ENCODE assay signal across 10 cellular contexts in the genomic region with DNA sequence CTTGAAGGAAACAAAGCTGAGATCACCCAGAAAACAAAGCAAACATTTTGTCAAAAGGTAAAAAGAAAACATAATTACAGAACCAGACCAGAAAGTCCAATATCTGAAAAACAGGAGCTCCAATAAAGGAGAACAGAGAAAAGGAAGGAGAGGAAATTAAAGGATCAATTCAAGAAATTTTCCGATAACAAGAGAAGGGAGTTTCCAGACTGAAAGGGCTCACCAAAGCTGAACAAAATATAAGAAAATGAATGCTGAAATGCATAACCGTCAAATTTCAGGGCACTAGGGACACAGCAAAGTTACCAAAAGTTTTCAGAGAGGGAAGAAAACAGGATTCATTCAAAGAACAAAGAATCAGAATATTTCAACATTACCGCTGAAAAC. TPM values are rescaled to one million over a fixed set of nuclear protein-coding genes. Genes with fewer than 3 reads are reported as not detected.
DNase-seq lines count a peak whose midpoint lies in the region; ATAC-seq and TF ChIP-seq lines count a peak whose summit lies in the region.
"Had no signal": no experiment of that assay in that cellular context is flagged by ENCODE, and none has a peak within 500 bp of the region (broad histone marks: within the 10 kb centered on the region; RNA-seq: fewer than 3 reads in every experiment).

No MANE protein-coding gene starts in this region.

- H3K79me2 ChIP-seq in Loucy (ENCODE audit: insufficient read depth, low read length): peaks cover 99% of the 10 kb centered on the region

- H3K9me3 ChIP-seq in Loucy (ENCODE audit: insufficient read depth, low read depth, low read length): no peaks in the 10 kb centered on the region
- H3K9me3 ChIP-seq in gastrocnemius medialis: no peaks in the 10 kb centered on the region

- H3K9ac ChIP-seq in Loucy (ENCODE audit: low read depth, low read length, poor library complexity, severe bottlenecking): peak overlapping the region; percentile 23

- H3K27me3 Mint-ChIP-seq in T-helper 1 cell treated with Interleukin-12 subunit alpha and Interleukin-12 subunit beta and Interleukin-4 antibody, amounts not matched to agents 30 μg/mL and 1 μg/mL, for 36 hours (ENCODE audit: low read depth): no peaks in the 10 kb centered on the region
- no peaks in the 10 kb centered on the region for H3K27me3 Mint-ChIP-seq in central memory CD8-positive, alpha-beta T cell

- peak overlapping the region; percentile 28 for H3K4me2 ChIP-seq in Loucy (ENCODE audit: low read depth, low read length, poor library complexity, severe bottlenecking)

- peak overlapping the region; percentile 80 for H3K4me3 Mint-ChIP-seq in T-helper 1 cell treated with Interleukin-12 subunit alpha and Interleukin-12 subunit beta and Interleukin-4 antibody, amounts not matched to agents 30 μg/mL and 1 μg/mL, for 36 hours
- peak overlapping the region; percentile 69 for H3K4me3 Mint-ChIP-seq in central memory CD8-positive, alpha-beta T cell

- H3F3A ChIP-seq in Loucy (ENCODE audit: low read depth): peaks cover 4% of the 10 kb centered on the region; the same call in 1 of the 2 replicates

- H3K27ac Mint-ChIP-seq in T-helper 1 cell treated with Interleukin-12 subunit alpha and Interleukin-12 subunit beta and Interleukin-4 antibody, amounts not matched to agents 30 μg/mL and 1 μg/mL, for 36 hours: peak overlapping the region; percentile 97
- H3K27ac Mint-ChIP-seq in central memory CD8-positive, alpha-beta T cell (ENCODE audit: low read depth): peak overlapping the region; percentile 89

- H3K9me2 ChIP-seq in Loucy (replicated peaks; ENCODE audit: low read depth, low read length): no peaks in the 10 kb centered on the region

- H3K36me3 ChIP-seq in Loucy (ENCODE audit: insufficient read depth, low read length) (no peaks in the 10 kb centered on the region), gastrocnemius medialis (no peaks in the 10 kb centered on the region)

- no peaks in the 10 kb centered on the region for H3K27me3 ChIP-seq in Loucy (ENCODE audit: insufficient read depth, low read length, poor library complexity, severe bottlenecking)
- no peaks in the 10 kb centered on the region for H3K27me3 ChIP-seq in gastrocnemius medialis

- peaks cover 6% of the 10 kb centered on the region for H3K36me3 Mint-ChIP-seq in T-helper 1 cell treated with Interleukin-12 subunit alpha and Interleukin-12 subunit beta and Interleukin-4 antibody, amounts not matched to agents 30 μg/mL and 1 μg/mL, for 36 hours (ENCODE audit: low read depth)
- peaks cover 13% of the 10 kb centered on the region for H3K36me3 Mint-ChIP-seq in central memory CD8-positive, alpha-beta T cell (ENCODE audit: insufficient read depth)

- ATAC-seq in central memory CD8-positive, alpha-beta T cell (replicated peaks; ENCODE audit: extremely low read depth, poor library complexity, severe bottlenecking): no peak
- ATAC-seq in gastrocnemius medialis (no peak), HG03521 (IDR thresholded peaks at IDR 0.05; ENCODE audit: unreplicated experiment) (no peak), GM21528 (IDR thresholded peaks at IDR 0.05; ENCODE audit: low FRiP score, unreplicated experiment) (no peak), GM19463 (IDR thresholded peaks at IDR 0.05; ENCODE audit: unreplicated experiment) (no peak)

- no peaks in the 10 kb centered on the region for H3K9me3 Mint-ChIP-seq in T-helper 1 cell treated with Interleukin-12 subunit alpha and Interleukin-12 subunit beta and Interleukin-4 antibody, amounts not matched to agents 30 μg/mL and 1 μg/mL, for 36 hours
- H3K9me3 Mint-ChIP-seq in central memory CD8-positive, alpha-beta T cell: no peaks in the 10 kb centered on the region

- H3K4me3 ChIP-seq in Loucy (ENCODE audit: low read length, poor library complexity, severe bottlenecking): no peak overlapping the region
- no peak overlapping the region for H3K4me3 ChIP-seq in gastrocnemius medialis

- no peak for TF ChIP-seq CTCF in Loucy (conservative IDR thresholded peaks at IDR 0.05; ENCODE audit: low read length)
- TF ChIP-seq CTCF in gastrocnemius medialis (IDR thresholded peaks at IDR 0.05 in 4 of 5, conservative IDR thresholded peaks at IDR 0.05 in 1 of 5): no peak

- H3K4me1 ChIP-seq in Loucy (ENCODE audit: insufficient read depth, low read length, poor library complexity, severe bottlenecking): peaks cover 46% of the 10 kb centered on the region
- peaks cover 33 to 49% of the 10 kb centered on the region in 2 donors for H3K4me1 ChIP-seq in gastrocnemius medialis

- TF ChIP-seq POLR2A in gastrocnemius medialis (IDR thresholded peaks at IDR 0.05): no peak

- H3K27ac ChIP-seq in gastrocnemius medialis: peak overlapping the region; percentile 0 to 51 (median 50)

- in situ Hi-C loops in gastrocnemius medialis (cut with MboI; ENCODE audit: low sequenced_read_pairs in 4 of 4): no loop called here

- peaks cover 47% of the 10 kb centered on the region for H3K4me1 Mint-ChIP-seq in T-helper 1 cell treated with Interleukin-12 subunit alpha and Interleukin-12 subunit beta and Interleukin-4 antibody, amounts not matched to agents 30 μg/mL and 1 μg/mL, for 36 hours (ENCODE audit: low read depth)
- peaks cover 62% of the 10 kb centered on the region for H3K4me1 Mint-ChIP-seq in central memory CD8-positive, alpha-beta T cell

- peaks cover 21% of the 10 kb centered on the region for H4K20me1 ChIP-seq in Loucy (ENCODE audit: insufficient read depth, low read length, poor library complexity, severe bottlenecking)

- intact Hi-C loops in gastrocnemius medialis (cut with DNase I; ENCODE audit: low total_unique reads): no loop called here

- no peak for DNase-seq in T-helper 1 cell
- DNase-seq in central memory CD8-positive, alpha-beta T cell (ENCODE audit: low spot score in 2 of 2): no peak
- DNase-seq in gastrocnemius medialis: no peak
- DNase-seq: 8988T, NCI-H1105 had no signal

- H2AFZ ChIP-seq in Loucy (ENCODE audit: low read length): no peak overlapping the region

RNA-seq across cellular contexts. Expression of a gene that starts 23.9 kb away (rescaled TPM):
- 100 to 1,000 TPM; 136 to 252 (median 169) TPM for total RNA-seq in gastrocnemius medialis
